ENCODE assay signal across 8 cellular contexts in genomic region chr7:50206521-50207250, GRCh38.
DNase-seq lines count a peak whose midpoint lies in the region; ATAC-seq and TF ChIP-seq lines count a peak whose summit lies in the region.

No MANE protein-coding gene starts in this region.

- TF ChIP-seq CTCF in Calu3 (IDR thresholded peaks at IDR 0.05; ENCODE audit: unreplicated experiment), result no peak
- TF ChIP-seq CTCF in tibial nerve (IDR thresholded peaks at IDR 0.05), result no peak

- H3K9me3 ChIP-seq in tibial nerve, result no peaks in the 10 kb centered on the region

- H3K27ac Mint-ChIP-seq in T-helper 2 cell treated with Interferon-gamma antibody and Interleukin-4, amounts not matched to agents 5 μg/mL and 100 μg/mL, for 36 hours, result peak overlapping the region; percentile 88
- H3K27ac Mint-ChIP-seq in Calu3 (ENCODE audit: unreplicated experiment), result no peak overlapping the region

- 83 to 88% methylated on average over 20 of the region's 20 CpGs for WGBS in tibial nerve, 2 donors

- H3K4me1 Mint-ChIP-seq in T-helper 2 cell treated with Interferon-gamma antibody and Interleukin-4, amounts not matched to agents 5 μg/mL and 100 μg/mL, for 36 hours (ENCODE audit: low read depth), result peaks cover 91% of the 10 kb centered on the region
- H3K4me1 Mint-ChIP-seq in Calu3 (ENCODE audit: low read depth, unreplicated experiment), result peaks cover 7% of the 10 kb centered on the region

- TF ChIP-seq EP300 in tibial nerve (IDR thresholded peaks at IDR 0.05), result no peak

- peaks cover 2% of the 10 kb centered on the region for H3K36me3 Mint-ChIP-seq in T-helper 2 cell treated with Interferon-gamma antibody and Interleukin-4, amounts not matched to agents 5 μg/mL and 100 μg/mL, for 36 hours (ENCODE audit: low read depth)
- no peaks in the 10 kb centered on the region for H3K36me3 Mint-ChIP-seq in Calu3 (ENCODE audit: insufficient read depth, unreplicated experiment)

- TF ChIP-seq POLR2A in tibial nerve (IDR thresholded peaks at IDR 0.05), result no peak

- H3K4me3 Mint-ChIP-seq in T-helper 2 cell treated with Interferon-gamma antibody and Interleukin-4, amounts not matched to agents 5 μg/mL and 100 μg/mL, for 36 hours, result peak overlapping the region; percentile 57
- no peak overlapping the region for H3K4me3 Mint-ChIP-seq in Calu3 (ENCODE audit: low read depth, unreplicated experiment)

- BruUV-seq in Calu3 (replicated peaks; lab: Mats Ljungman, UMichigan), result no TSS peak

- no peak overlapping the region for H3K27ac ChIP-seq in tibial nerve

- H3K4me1 ChIP-seq in tibial nerve, result peaks cover 0 to 5% (median 0%) of the 10 kb centered on the region in 4 donors

- DNase-seq in CD1c-positive myeloid dendritic cell (ENCODE audit: extremely low spot score), result peak; percentile 67
- DNase-seq in T-helper 2 cell treated with Interferon-gamma antibody and Interleukin-4, amounts not matched to agents 5 μg/mL and 100 μg/mL, for 36 hours (ENCODE audit: low spot score), result peak; percentile 63
- peak; percentile 70 for DNase-seq in activated naive CD4-positive, alpha-beta T cell treated with anti-CD3 and anti-CD28 coated beads, Interleukin-2, amount 50 U/mL, for 16 hours
- DNase-seq in stimulated activated CD4-positive, alpha-beta T cell treated with anti-CD3 and anti-CD28 coated beads, Interleukin-15, amount 100 ng/mL, for 24 hours, result peak; percentile 77
- DNase-seq in Calu3, result no peak
- no peak for DNase-seq in tibial nerve (ENCODE audit: low spot score in 2 of 2)
- DNase-seq in cerebellar cortex (ENCODE audit: low spot score), result no peak

- no peaks in the 10 kb centered on the region for H3K9me3 Mint-ChIP-seq in T-helper 2 cell treated with Interferon-gamma antibody and Interleukin-4, amounts not matched to agents 5 μg/mL and 100 μg/mL, for 36 hours
- H3K9me3 Mint-ChIP-seq in Calu3 (ENCODE audit: low read depth, unreplicated experiment), result no peaks in the 10 kb centered on the region

- H3K27me3 ChIP-seq in tibial nerve, result no peaks in the 10 kb centered on the region

- H3K4me3 ChIP-seq in tibial nerve, result no peak overlapping the region

- no peak for ATAC-seq in HG03108 (IDR thresholded peaks at IDR 0.05; ENCODE audit: unreplicated experiment)

- H3K36me3 ChIP-seq in tibial nerve, result no peaks in the 10 kb centered on the region

- no peaks in the 10 kb centered on the region for H3K27me3 Mint-ChIP-seq in T-helper 2 cell treated with Interferon-gamma antibody and Interleukin-4, amounts not matched to agents 5 μg/mL and 100 μg/mL, for 36 hours (ENCODE audit: low read depth)
- H3K27me3 Mint-ChIP-seq in Calu3 (ENCODE audit: unreplicated experiment), result peaks cover 96% of the 10 kb centered on the region

- intact Hi-C loops in Calu3 (cut with micrococcal nuclease; ENCODE audit: unreplicated experiment), result loop anchor here (5.0 to 10.0 kb wide), 2 partner anchors 471 to 1168 kb away; no protein-coding TSS in a partner anchor

- CTCF ChIA-PET in Calu3 (lab: Charles Lee), result interaction anchor here (0.7 to 1.9 kb wide), 6 partner anchors 10 to 954 kb away, joined by 3 to 23 read pairs (median 6); no protein-coding TSS in a partner anchor

Comparison
In these comparisons a context has a peak if more than half of its experiments do, and no peak if none do; other contexts are left out.
1. DNase-seq: peak in CD1c-positive myeloid dendritic cell (single experiment), T-helper 2 cell treated with Interferon-gamma antibody and Interleukin-4, amounts not matched to agents 5 μg/mL and 100 μg/mL, for 36 hours (single experiment), activated naive CD4-positive, alpha-beta T cell treated with anti-CD3 and anti-CD28 coated beads, Interleukin-2, amount 50 U/mL, for 16 hours (single experiment) and stimulated activated CD4-positive, alpha-beta T cell treated with anti-CD3 and anti-CD28 coated beads, Interleukin-15, amount 100 ng/mL, for 24 hours (single experiment); none in Calu3 (single experiment), tibial nerve (0 of 2) and cerebellar cortex (single experiment).